In genomic region chr13:36999054-36999927, GRCh38 we compare ENCODE assay signal across 1 cellular context.
TF ChIP-seq lines count a peak whose summit lies in the region.

ALG5 (minus strand) TSS chr13:36999340; CDS start chr13:36999300, 40 bp downstream.

TF ChIP-seq in HepG2, 621 proteins besides CTCF, POLR2A, EP300 and RAD21 (continued from another document and continues in another):
- TF ChIP-seq HHEX (CRISPR knock-in tag; IDR thresholded peaks at IDR 0.05) (no peak), EED (CRISPR knock-in tag; IDR thresholded peaks at IDR 0.05) (no peak), MIER2 (CRISPR knock-in tag; IDR thresholded peaks at IDR 0.05) (no peak), ZNF547 (CRISPR knock-in tag; IDR thresholded peaks at IDR 0.05) (no peak), TRIM24 (CRISPR knock-in tag; IDR thresholded peaks at IDR 0.05) (no peak), THAP8 (CRISPR knock-in tag; IDR thresholded peaks at IDR 0.05; ENCODE audit: borderline replicate concordance) (no peak), ZBTB25 (CRISPR knock-in tag; IDR thresholded peaks at IDR 0.05) (no peak; the same call in none of the 2 replicates), TSC22D2 (CRISPR knock-in tag; IDR thresholded peaks at IDR 0.05; ENCODE audit: borderline replicate concordance) (no peak), ZNF124 (CRISPR knock-in tag; IDR thresholded peaks at IDR 0.05) (0 out of 2 replicates have a peak, but pooled peaks have one; percentile 20), FOXP4 (CRISPR knock-in tag; IDR thresholded peaks at IDR 0.05) (no peak), FLYWCH1 (CRISPR knock-in tag; IDR thresholded peaks at IDR 0.05) (0 out of 2 replicates have a peak, but pooled peaks have one; percentile 39), DMAP1 (CRISPR knock-in tag; IDR thresholded peaks at IDR 0.05) (0 out of 2 replicates have a peak, but pooled peaks have one; percentile 56), ZBTB7A (CRISPR knock-in tag; IDR thresholded peaks at IDR 0.05) (no peak), SMAD3 (CRISPR knock-in tag; IDR thresholded peaks at IDR 0.05) (no peak), ZNF674 (CRISPR knock-in tag; IDR thresholded peaks at IDR 0.05; ENCODE audit: low read depth) (no peak), ZNF446 (CRISPR knock-in tag; IDR thresholded peaks at IDR 0.05) (no peak; the same call in 1 of the 2 replicates), U2AF1 (optimal IDR thresholded peaks at IDR 0.05; ENCODE audit: low read depth, low read length) (peak; percentile 68), ZNF776 (CRISPR knock-in tag; IDR thresholded peaks at IDR 0.05) (0 out of 2 replicates have a peak, but pooled peaks have one; percentile 27), YY1 (IDR thresholded peaks at IDR 0.05; ENCODE audit: insufficient read depth, insufficient replicate concordance, low read depth, low read length) (peak; percentile 97), ZNF329 (CRISPR knock-in tag; IDR thresholded peaks at IDR 0.05; ENCODE audit: low read depth) (peak; percentile 69; the same call in 1 of the 2 replicates), PPARG (CRISPR knock-in tag; conservative IDR thresholded peaks at IDR 0.05) (no peak; the same call in 1 of the 2 replicates), PCBP2 (optimal IDR thresholded peaks at IDR 0.05; ENCODE audit: low read depth, low read length, poor library complexity, severe bottlenecking) (no peak), ZFAT (CRISPR knock-in tag; conservative IDR thresholded peaks at IDR 0.05) (peak; percentile 95), ZNF550 (CRISPR knock-in tag; IDR thresholded peaks at IDR 0.05; ENCODE audit: borderline replicate concordance) (no peak), ZHX1 (CRISPR knock-in tag; IDR thresholded peaks at IDR 0.05; ENCODE audit: low read depth) (0 out of 2 replicates have a peak, but pooled peaks have one; percentile 46)
- TF ChIP-seq, protein P1, sequence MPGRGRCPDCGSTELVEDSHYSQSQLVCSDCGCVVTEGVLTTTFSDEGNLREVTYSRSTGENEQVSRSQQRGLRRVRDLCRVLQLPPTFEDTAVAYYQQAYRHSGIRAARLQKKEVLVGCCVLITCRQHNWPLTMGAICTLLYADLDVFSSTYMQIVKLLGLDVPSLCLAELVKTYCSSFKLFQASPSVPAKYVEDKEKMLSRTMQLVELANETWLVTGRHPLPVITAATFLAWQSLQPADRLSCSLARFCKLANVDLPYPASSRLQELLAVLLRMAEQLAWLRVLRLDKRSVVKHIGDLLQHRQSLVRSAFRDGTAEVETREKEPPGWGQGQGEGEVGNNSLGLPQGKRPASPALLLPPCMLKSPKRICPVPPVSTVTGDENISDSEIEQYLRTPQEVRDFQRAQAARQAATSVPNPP (CRISPR knock-in tag; IDR thresholded peaks at IDR 0.05) = no peak
- TF ChIP-seq, protein P2, sequence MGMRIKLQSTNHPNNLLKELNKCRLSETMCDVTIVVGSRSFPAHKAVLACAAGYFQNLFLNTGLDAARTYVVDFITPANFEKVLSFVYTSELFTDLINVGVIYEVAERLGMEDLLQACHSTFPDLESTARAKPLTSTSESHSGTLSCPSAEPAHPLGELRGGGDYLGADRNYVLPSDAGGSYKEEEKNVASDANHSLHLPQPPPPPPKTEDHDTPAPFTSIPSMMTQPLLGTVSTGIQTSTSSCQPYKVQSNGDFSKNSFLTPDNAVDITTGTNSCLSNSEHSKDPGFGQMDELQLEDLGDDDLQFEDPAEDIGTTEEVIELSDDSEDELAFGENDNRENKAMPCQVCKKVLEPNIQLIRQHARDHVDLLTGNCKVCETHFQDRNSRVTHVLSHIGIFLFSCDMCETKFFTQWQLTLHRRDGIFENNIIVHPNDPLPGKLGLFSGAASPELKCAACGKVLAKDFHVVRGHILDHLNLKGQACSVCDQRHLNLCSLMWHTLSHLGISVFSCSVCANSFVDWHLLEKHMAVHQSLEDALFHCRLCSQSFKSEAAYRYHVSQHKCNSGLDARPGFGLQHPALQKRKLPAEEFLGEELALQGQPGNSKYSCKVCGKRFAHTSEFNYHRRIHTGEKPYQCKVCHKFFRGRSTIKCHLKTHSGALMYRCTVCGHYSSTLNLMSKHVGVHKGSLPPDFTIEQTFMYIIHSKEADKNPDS (CRISPR knock-in tag; IDR thresholded peaks at IDR 0.05) = no peak
- TF ChIP-seq, protein P3, sequence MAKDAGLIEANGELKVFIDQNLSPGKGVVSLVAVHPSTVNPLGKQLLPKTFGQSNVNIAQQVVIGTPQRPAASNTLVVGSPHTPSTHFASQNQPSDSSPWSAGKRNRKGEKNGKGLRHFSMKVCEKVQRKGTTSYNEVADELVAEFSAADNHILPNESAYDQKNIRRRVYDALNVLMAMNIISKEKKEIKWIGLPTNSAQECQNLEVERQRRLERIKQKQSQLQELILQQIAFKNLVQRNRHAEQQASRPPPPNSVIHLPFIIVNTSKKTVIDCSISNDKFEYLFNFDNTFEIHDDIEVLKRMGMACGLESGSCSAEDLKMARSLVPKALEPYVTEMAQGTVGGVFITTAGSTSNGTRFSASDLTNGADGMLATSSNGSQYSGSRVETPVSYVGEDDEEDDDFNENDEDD (CRISPR knock-in tag; IDR thresholded peaks at IDR 0.05; ENCODE audit: borderline replicate concordance) = peak; percentile 81; the same call in 1 of the 2 replicates
- TF ChIP-seq, protein P4, sequence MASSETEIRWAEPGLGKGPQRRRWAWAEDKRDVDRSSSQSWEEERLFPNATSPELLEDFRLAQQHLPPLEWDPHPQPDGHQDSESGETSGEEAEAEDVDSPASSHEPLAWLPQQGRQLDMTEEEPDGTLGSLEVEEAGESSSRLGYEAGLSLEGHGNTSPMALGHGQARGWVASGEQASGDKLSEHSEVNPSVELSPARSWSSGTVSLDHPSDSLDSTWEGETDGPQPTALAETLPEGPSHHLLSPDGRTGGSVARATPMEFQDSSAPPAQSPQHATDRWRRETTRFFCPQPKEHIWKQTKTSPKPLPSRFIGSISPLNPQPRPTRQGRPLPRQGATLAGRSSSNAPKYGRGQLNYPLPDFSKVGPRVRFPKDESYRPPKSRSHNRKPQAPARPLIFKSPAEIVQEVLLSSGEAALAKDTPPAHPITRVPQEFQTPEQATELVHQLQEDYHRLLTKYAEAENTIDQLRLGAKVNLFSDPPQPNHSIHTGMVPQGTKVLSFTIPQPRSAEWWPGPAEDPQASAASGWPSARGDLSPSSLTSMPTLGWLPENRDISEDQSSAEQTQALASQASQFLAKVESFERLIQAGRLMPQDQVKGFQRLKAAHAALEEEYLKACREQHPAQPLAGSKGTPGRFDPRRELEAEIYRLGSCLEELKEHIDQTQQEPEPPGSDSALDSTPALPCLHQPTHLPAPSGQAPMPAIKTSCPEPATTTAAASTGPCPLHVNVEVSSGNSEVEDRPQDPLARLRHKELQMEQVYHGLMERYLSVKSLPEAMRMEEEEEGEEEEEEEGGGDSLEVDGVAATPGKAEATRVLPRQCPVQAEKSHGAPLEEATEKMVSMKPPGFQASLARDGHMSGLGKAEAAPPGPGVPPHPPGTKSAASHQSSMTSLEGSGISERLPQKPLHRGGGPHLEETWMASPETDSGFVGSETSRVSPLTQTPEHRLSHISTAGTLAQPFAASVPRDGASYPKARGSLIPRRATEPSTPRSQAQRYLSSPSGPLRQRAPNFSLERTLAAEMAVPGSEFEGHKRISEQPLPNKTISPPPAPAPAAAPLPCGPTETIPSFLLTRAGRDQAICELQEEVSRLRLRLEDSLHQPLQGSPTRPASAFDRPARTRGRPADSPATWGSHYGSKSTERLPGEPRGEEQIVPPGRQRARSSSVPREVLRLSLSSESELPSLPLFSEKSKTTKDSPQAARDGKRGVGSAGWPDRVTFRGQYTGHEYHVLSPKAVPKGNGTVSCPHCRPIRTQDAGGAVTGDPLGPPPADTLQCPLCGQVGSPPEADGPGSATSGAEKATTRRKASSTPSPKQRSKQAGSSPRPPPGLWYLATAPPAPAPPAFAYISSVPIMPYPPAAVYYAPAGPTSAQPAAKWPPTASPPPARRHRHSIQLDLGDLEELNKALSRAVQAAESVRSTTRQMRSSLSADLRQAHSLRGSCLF (CRISPR knock-in tag; IDR thresholded peaks at IDR 0.05; ENCODE audit: borderline replicate concordance) = no peak
- TF ChIP-seq, protein P5, sequence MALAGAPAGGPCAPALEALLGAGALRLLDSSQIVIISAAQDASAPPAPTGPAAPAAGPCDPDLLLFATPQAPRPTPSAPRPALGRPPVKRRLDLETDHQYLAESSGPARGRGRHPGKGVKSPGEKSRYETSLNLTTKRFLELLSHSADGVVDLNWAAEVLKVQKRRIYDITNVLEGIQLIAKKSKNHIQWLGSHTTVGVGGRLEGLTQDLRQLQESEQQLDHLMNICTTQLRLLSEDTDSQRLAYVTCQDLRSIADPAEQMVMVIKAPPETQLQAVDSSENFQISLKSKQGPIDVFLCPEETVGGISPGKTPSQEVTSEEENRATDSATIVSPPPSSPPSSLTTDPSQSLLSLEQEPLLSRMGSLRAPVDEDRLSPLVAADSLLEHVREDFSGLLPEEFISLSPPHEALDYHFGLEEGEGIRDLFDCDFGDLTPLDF (CRISPR knock-in tag; IDR thresholded peaks at IDR 0.05) = 0 out of 2 replicates have a peak, but pooled peaks have one; percentile 41
- TF ChIP-seq, protein P6, sequence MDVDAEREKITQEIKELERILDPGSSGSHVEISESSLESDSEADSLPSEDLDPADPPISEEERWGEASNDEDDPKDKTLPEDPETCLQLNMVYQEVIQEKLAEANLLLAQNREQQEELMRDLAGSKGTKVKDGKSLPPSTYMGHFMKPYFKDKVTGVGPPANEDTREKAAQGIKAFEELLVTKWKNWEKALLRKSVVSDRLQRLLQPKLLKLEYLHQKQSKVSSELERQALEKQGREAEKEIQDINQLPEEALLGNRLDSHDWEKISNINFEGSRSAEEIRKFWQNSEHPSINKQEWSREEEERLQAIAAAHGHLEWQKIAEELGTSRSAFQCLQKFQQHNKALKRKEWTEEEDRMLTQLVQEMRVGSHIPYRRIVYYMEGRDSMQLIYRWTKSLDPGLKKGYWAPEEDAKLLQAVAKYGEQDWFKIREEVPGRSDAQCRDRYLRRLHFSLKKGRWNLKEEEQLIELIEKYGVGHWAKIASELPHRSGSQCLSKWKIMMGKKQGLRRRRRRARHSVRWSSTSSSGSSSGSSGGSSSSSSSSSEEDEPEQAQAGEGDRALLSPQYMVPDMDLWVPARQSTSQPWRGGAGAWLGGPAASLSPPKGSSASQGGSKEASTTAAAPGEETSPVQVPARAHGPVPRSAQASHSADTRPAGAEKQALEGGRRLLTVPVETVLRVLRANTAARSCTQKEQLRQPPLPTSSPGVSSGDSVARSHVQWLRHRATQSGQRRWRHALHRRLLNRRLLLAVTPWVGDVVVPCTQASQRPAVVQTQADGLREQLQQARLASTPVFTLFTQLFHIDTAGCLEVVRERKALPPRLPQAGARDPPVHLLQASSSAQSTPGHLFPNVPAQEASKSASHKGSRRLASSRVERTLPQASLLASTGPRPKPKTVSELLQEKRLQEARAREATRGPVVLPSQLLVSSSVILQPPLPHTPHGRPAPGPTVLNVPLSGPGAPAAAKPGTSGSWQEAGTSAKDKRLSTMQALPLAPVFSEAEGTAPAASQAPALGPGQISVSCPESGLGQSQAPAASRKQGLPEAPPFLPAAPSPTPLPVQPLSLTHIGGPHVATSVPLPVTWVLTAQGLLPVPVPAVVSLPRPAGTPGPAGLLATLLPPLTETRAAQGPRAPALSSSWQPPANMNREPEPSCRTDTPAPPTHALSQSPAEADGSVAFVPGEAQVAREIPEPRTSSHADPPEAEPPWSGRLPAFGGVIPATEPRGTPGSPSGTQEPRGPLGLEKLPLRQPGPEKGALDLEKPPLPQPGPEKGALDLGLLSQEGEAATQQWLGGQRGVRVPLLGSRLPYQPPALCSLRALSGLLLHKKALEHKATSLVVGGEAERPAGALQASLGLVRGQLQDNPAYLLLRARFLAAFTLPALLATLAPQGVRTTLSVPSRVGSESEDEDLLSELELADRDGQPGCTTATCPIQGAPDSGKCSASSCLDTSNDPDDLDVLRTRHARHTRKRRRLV (CRISPR knock-in tag; IDR thresholded peaks at IDR 0.05) = no peak
